2 cellular contexts compared by ENCODE assay signal in the genomic region with DNA sequence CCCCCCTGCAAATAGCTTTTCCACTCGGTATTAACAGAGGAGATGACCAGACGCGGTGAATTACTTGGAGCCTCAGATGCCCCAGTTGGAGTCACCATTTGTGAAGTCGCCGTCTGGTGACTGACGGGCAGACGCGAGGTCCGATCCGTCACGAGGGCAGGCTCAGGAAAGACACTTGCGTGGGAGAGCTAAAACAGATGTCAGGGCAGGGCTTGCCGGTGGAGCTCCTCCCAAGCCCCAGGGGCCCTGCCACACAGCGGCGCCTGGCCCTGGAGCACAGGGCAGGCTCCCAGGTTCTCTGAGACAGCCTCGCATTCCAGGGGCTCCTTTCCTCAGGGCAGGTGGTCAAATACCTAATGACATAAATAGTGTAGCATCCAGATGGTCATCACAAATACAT.
TF ChIP-seq lines count a peak whose summit lies in the region.

No MANE protein-coding gene starts in this region.

TF ChIP-seq in IMR-90, 13 proteins besides CTCF, POLR2A, EP300 and RAD21 (continued from another document):
- TF ChIP-seq, protein P1, sequence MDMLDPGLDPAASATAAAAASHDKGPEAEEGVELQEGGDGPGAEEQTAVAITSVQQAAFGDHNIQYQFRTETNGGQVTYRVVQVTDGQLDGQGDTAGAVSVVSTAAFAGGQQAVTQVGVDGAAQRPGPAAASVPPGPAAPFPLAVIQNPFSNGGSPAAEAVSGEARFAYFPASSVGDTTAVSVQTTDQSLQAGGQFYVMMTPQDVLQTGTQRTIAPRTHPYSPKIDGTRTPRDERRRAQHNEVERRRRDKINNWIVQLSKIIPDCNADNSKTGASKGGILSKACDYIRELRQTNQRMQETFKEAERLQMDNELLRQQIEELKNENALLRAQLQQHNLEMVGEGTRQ (IDR thresholded peaks at IDR 0.05; ENCODE audit: low read depth, low read length), result no peak
- TF ChIP-seq MAFK (IDR thresholded peaks at IDR 0.05; ENCODE audit: low read depth, low read length) (no peak), MXI1 (IDR thresholded peaks at IDR 0.05; ENCODE audit: borderline replicate concordance, low read depth, low read length) (no peak)
- TF ChIP-seq, protein P2, sequence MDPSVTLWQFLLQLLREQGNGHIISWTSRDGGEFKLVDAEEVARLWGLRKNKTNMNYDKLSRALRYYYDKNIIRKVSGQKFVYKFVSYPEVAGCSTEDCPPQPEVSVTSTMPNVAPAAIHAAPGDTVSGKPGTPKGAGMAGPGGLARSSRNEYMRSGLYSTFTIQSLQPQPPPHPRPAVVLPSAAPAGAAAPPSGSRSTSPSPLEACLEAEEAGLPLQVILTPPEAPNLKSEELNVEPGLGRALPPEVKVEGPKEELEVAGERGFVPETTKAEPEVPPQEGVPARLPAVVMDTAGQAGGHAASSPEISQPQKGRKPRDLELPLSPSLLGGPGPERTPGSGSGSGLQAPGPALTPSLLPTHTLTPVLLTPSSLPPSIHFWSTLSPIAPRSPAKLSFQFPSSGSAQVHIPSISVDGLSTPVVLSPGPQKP (IDR thresholded peaks at IDR 0.05; ENCODE audit: borderline replicate concordance, low read depth, low read length), result no peak

TF ChIP-seq in K562, 482 proteins besides CTCF, POLR2A, EP300 and RAD21 (continued from another document):
- TF ChIP-seq, protein P3, sequence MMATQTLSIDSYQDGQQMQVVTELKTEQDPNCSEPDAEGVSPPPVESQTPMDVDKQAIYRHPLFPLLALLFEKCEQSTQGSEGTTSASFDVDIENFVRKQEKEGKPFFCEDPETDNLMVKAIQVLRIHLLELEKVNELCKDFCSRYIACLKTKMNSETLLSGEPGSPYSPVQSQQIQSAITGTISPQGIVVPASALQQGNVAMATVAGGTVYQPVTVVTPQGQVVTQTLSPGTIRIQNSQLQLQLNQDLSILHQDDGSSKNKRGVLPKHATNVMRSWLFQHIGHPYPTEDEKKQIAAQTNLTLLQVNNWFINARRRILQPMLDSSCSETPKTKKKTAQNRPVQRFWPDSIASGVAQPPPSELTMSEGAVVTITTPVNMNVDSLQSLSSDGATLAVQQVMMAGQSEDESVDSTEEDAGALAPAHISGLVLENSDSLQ (IDR thresholded peaks at IDR 0.05), result peak; percentile 12; the same call in 1 of the 2 replicates
- TF ChIP-seq MED1 (CRISPR knock-in tag; IDR thresholded peaks at IDR 0.05; ENCODE audit: borderline replicate concordance), result no peak
TF ChIP-seq in K562: peak in this region for 1.
